12 cellular contexts compared by ENCODE assay signal in genomic region chr6:106829451-106829850, GRCh38.
DNase-seq lines count a peak whose midpoint lies in the region; ATAC-seq and TF ChIP-seq lines count a peak whose summit lies in the region.
"Had no signal": no experiment of that assay in that cellular context is flagged by ENCODE, and none has a peak within 500 bp of the region (broad histone marks: within the 10 kb centered on the region; RNA-seq: fewer than 3 reads in every experiment).

No MANE protein-coding gene starts in this region.

- H3K4me3 ChIP-seq in CD8-positive, alpha-beta memory T cell (ENCODE audit: low read length) = no peak overlapping the region

- H3K4me1 Mint-ChIP-seq in CD8-positive, alpha-beta memory T cell = no peaks in the 10 kb centered on the region
- peaks cover 6% of the 10 kb centered on the region for H3K4me1 Mint-ChIP-seq in progenitor cell of endocrine pancreas (ENCODE audit: low read depth)
- H3K4me1 Mint-ChIP-seq: CD14-positive monocyte had no signal

- TF ChIP-seq CTCF in progenitor cell of endocrine pancreas (IDR thresholded peaks at IDR 0.05; ENCODE audit: unreplicated experiment) = no peak

- H3K27ac Mint-ChIP-seq in CD8-positive, alpha-beta memory T cell = no peak overlapping the region
- peak overlapping the region; percentile 69 for H3K27ac Mint-ChIP-seq in progenitor cell of endocrine pancreas
- H3K27ac Mint-ChIP-seq: CD14-positive monocyte; CD8-positive, alpha-beta T cell had no signal

- CTCF ChIA-PET in CD8-positive, alpha-beta memory T cell (lab: Charles Lee) = no interaction called here

- H3K36me3 ChIP-seq in CD8-positive, alpha-beta memory T cell (ENCODE audit: insufficient read depth, low read length) = no peaks in the 10 kb centered on the region

- DNase-seq in CD8-positive, alpha-beta memory T cell = no peak
- DNase-seq in OCI-M1 (lab: John Stamatoyannopoulos, UW) = peak; percentile 92
- DNase-seq in amniotic epithelial cell (ENCODE audit: low read depth) = peak; percentile 33
- no peak for DNase-seq in progenitor cell of endocrine pancreas (ENCODE audit: low spot score, unreplicated experiment)
- DNase-seq in NCI-H1092 (lab: John Stamatoyannopoulos, UW) = no peak
- DNase-seq in T-helper 2 cell = no peak
- DNase-seq: CD8-positive, alpha-beta T cell; DMS 273 treated with DMSO at 0.1 percent for 48 hours had no signal

- H3K27me3 ChIP-seq in CD8-positive, alpha-beta memory T cell (ENCODE audit: insufficient read depth, low read length, poor library complexity, severe bottlenecking) = no peaks in the 10 kb centered on the region

- ATAC-seq in GM19455 (IDR thresholded peaks at IDR 0.05; ENCODE audit: unreplicated experiment) = no peak
- ATAC-seq: CD8-positive, alpha-beta T cell had no signal

- peaks cover 0 to 5% (median 2%) of the 10 kb centered on the region in 5 donors for H3K9me3 Mint-ChIP-seq in CD8-positive, alpha-beta memory T cell
- H3K9me3 Mint-ChIP-seq in progenitor cell of endocrine pancreas (ENCODE audit: low read depth) = peaks cover 7% of the 10 kb centered on the region
- H3K9me3 Mint-ChIP-seq: CD8-positive, alpha-beta T cell had no signal

- H3K4me3 Mint-ChIP-seq in CD8-positive, alpha-beta memory T cell = no peak overlapping the region
- H3K4me3 Mint-ChIP-seq in progenitor cell of endocrine pancreas (ENCODE audit: low read depth) = no peak overlapping the region
- H3K4me3 Mint-ChIP-seq: CD14-positive monocyte; CD8-positive, alpha-beta T cell had no signal

- no peaks in the 10 kb centered on the region for H3K9me3 ChIP-seq in CD8-positive, alpha-beta memory T cell (ENCODE audit: low read length)

- no peaks in the 10 kb centered on the region for H3K36me3 Mint-ChIP-seq in CD8-positive, alpha-beta memory T cell
- H3K36me3 Mint-ChIP-seq in progenitor cell of endocrine pancreas (ENCODE audit: insufficient read depth) = no peaks in the 10 kb centered on the region
- H3K36me3 Mint-ChIP-seq: CD14-positive monocyte; CD8-positive, alpha-beta T cell had no signal

- POLR2A ChIA-PET in CD8-positive, alpha-beta memory T cell (lab: Charles Lee) = no interaction called here

- H3K27me3 Mint-ChIP-seq in CD8-positive, alpha-beta memory T cell = peaks cover 1 to 10% of the 10 kb centered on the region in 2 donors
- H3K27me3 Mint-ChIP-seq in progenitor cell of endocrine pancreas = no peaks in the 10 kb centered on the region

- H3K4me1 ChIP-seq in CD8-positive, alpha-beta memory T cell (ENCODE audit: insufficient read depth, low read length) = no peaks in the 10 kb centered on the region

- H3K27ac ChIP-seq in CD8-positive, alpha-beta memory T cell (ENCODE audit: low read depth, low read length) = peak overlapping the region; percentile 54
- H3K27ac ChIP-seq: 22Rv1, HL-60 had no signal

Comparison
In these comparisons a context has a peak if more than half of its experiments do, and no peak if none do; other contexts are left out.
1. DNase-seq: peak in OCI-M1 (single experiment) and amniotic epithelial cell (single experiment); none in CD8-positive, alpha-beta memory T cell (0 of 5), progenitor cell of endocrine pancreas (single experiment), NCI-H1092 (single experiment) and T-helper 2 cell (0 of 5).